Comparison of ENCODE assay signal across 11 cellular contexts in the genomic region with DNA sequence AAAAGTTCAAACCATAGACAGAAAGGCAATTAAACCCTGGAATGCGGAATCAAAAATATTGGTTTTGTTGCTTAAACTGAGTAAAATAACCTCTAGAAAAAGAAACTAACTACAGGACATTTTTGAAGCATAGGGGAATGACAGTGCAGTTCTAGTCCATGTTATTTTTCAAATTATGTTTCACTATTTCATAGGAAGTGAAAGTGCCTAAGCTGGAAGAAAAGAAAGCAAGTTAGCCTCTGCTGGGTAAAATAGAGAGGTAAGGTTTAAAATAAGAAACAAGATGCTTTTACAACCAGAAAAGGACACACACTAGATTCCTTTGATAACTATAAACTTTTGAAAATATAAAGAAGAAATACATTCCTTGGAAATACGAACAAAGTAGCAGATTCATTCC. TPM values are rescaled to one million over a fixed set of nuclear protein-coding genes. Genes with fewer than 3 reads are reported as not detected.
DNase-seq lines count a peak whose midpoint lies in the region; ATAC-seq and TF ChIP-seq lines count a peak whose summit lies in the region.
"Had no signal": no experiment of that assay in that cellular context is flagged by ENCODE, and none has a peak within 500 bp of the region (broad histone marks: within the 10 kb centered on the region; RNA-seq: fewer than 3 reads in every experiment).

No MANE protein-coding gene starts in this region.

- H3K27ac ChIP-seq in H9 (ENCODE audit: insufficient read length, low read depth, low read length): no peak overlapping the region

- WGBS in H9 (ENCODE audit: extremely low coverage, insufficient read length, low lambda C conversion rate): no CpG with 5 or more reads among the region's 2 CpGs

- H2BK120ac ChIP-seq in H9 (ENCODE audit: low read depth, low read length, poor library complexity, severe bottlenecking): no peak overlapping the region

- no peak overlapping the region for H2BK20ac ChIP-seq in H9 (ENCODE audit: low read depth, low read length, poor library complexity, severe bottlenecking)

- intact Hi-C loops in activated B cell treated with CpG ODN at 0.5 μM for 24 hours (cut with micrococcal nuclease): loop anchor here (1.0 to 2.0 kb wide), 3 partner anchors 25 to 83 kb away; partner anchors contain the start of gene CD69

- no peak overlapping the region for H3K14ac ChIP-seq in H9 (ENCODE audit: insufficient read depth, low read length)

- no peak overlapping the region for H3K56ac ChIP-seq in H9 (ENCODE audit: insufficient read length, low read depth, low read length)

- no peak overlapping the region for H2BK15ac ChIP-seq in H9 (ENCODE audit: low read depth, low read length)

- H3K79me2 ChIP-seq in H9 (ENCODE audit: insufficient read depth, low read length): no peaks in the 10 kb centered on the region

- no peaks in the 10 kb centered on the region for H3K9me3 ChIP-seq in H9 (ENCODE audit: control insufficient read depth, low read depth, low read length)

- H3K36me3 Mint-ChIP-seq in activated T-cell treated with anti-CD3 and anti-CD28 coated beads, Interleukin-2, amount 50 U/mL, for 4 hours (ENCODE audit: insufficient read depth): no peaks in the 10 kb centered on the region
- H3K36me3 Mint-ChIP-seq in activated B cell treated with CpG ODN at 0.5 μM for 24 hours (ENCODE audit: low read depth) (peaks cover 28% of the 10 kb centered on the region), H9 (ENCODE audit: insufficient read depth in 1 of 3, low read depth in 3 of 3) (no peaks in the 10 kb centered on the region)

- no peaks in the 10 kb centered on the region for H3K4me1 ChIP-seq in H9 (ENCODE audit: insufficient read depth, low read length)

- H4K91ac ChIP-seq in H9 (ENCODE audit: insufficient read length, low read depth, low read length): no peak overlapping the region

- H3K27ac Mint-ChIP-seq in activated B cell treated with CpG ODN at 0.5 μM for 24 hours: peak overlapping the region; percentile 94
- peak overlapping the region; percentile 74 to 92 for H3K27ac Mint-ChIP-seq in stimulated activated naive CD8-positive, alpha-beta T cell treated with anti-CD3 and anti-CD28 coated beads, Interleukin-15, amount 100 ng/mL, for 72 hours
- no peak overlapping the region for H3K27ac Mint-ChIP-seq in H9

- peaks cover 31% of the 10 kb centered on the region for H3K4me1 Mint-ChIP-seq in activated T-cell treated with anti-CD3 and anti-CD28 coated beads, Interleukin-2, amount 50 U/mL, for 4 hours (ENCODE audit: low read depth)
- peaks cover 80% of the 10 kb centered on the region for H3K4me1 Mint-ChIP-seq in activated B cell treated with CpG ODN at 0.5 μM for 24 hours
- peaks cover 47% of the 10 kb centered on the region for H3K4me1 Mint-ChIP-seq in stimulated activated naive CD8-positive, alpha-beta T cell treated with anti-CD3 and anti-CD28 coated beads, Interleukin-15, amount 100 ng/mL, for 72 hours
- no peaks in the 10 kb centered on the region for H3K4me1 Mint-ChIP-seq in H9

- POLR2A ChIA-PET in activated B cell treated with CpG ODN at 0.5 μM for 24 hours (lab: Charles Lee): interaction anchor here (0.6 to 6.7 kb wide), 14 partner anchors 9 to 93 kb away, joined by 3 to 127 read pairs (median 20); partner anchors contain the start of genes CD69 and CLEC2D

- H3K9me3 Mint-ChIP-seq in activated T-cell treated with anti-CD3 and anti-CD28 coated beads, Interleukin-2, amount 50 U/mL, for 4 hours: no peaks in the 10 kb centered on the region
- H3K9me3 Mint-ChIP-seq in activated B cell treated with CpG ODN at 0.5 μM for 24 hours (no peaks in the 10 kb centered on the region), H9 (no peaks in the 10 kb centered on the region)
- no peaks in the 10 kb centered on the region for H3K9me3 Mint-ChIP-seq in stimulated activated naive CD8-positive, alpha-beta T cell treated with anti-CD3 and anti-CD28 coated beads, Interleukin-15, amount 100 ng/mL, for 72 hours

- peak; percentile 42 to 63 for ATAC-seq in activated T-cell treated with anti-CD3 and anti-CD28 coated beads, Interleukin-2, amount 50 U/mL, for 4 hours
- peak; percentile 53 for ATAC-seq in HG03354 (IDR thresholded peaks at IDR 0.05; ENCODE audit: poor library complexity, severe bottlenecking, unreplicated experiment)
- peak; percentile 68 for ATAC-seq in activated B cell treated with CpG ODN at 0.5 μM for 24 hours (ENCODE audit: low read depth)
- peak; percentile 55 for ATAC-seq in stimulated activated naive CD8-positive, alpha-beta T cell treated with anti-CD3 and anti-CD28 coated beads, Interleukin-15, amount 100 ng/mL, for 72 hours

- H2AFZ ChIP-seq in H9 (ENCODE audit: low read length): no peak overlapping the region

- no peaks in the 10 kb centered on the region for H3K27me3 ChIP-seq in H9 (ENCODE audit: insufficient read depth, low read length)

- no peak overlapping the region for H3K4me2 ChIP-seq in H9 (ENCODE audit: insufficient read depth, insufficient read length, low read length)

- no peak overlapping the region for H3T11ph ChIP-seq in H9 (ENCODE audit: low read length)

- H3K18ac ChIP-seq in H9 (ENCODE audit: insufficient read length, low read depth, low read length): no peak overlapping the region

- no peaks in the 10 kb centered on the region for H3K27me3 Mint-ChIP-seq in activated T-cell treated with anti-CD3 and anti-CD28 coated beads, Interleukin-2, amount 50 U/mL, for 4 hours (ENCODE audit: low read depth)
- no peaks in the 10 kb centered on the region for H3K27me3 Mint-ChIP-seq in activated B cell treated with CpG ODN at 0.5 μM for 24 hours
- H3K27me3 Mint-ChIP-seq in stimulated activated naive CD8-positive, alpha-beta T cell treated with anti-CD3 and anti-CD28 coated beads, Interleukin-15, amount 100 ng/mL, for 72 hours: no peaks in the 10 kb centered on the region
- no peaks in the 10 kb centered on the region for H3K27me3 Mint-ChIP-seq in H9 (ENCODE audit: low read depth)

- H2BK5ac ChIP-seq in H9 (ENCODE audit: insufficient read length, low read length): no peak overlapping the region

- no peaks in the 10 kb centered on the region for H3K23me2 ChIP-seq in H9 (ENCODE audit: insufficient read length, low read depth, low read length, poor library complexity, severe bottlenecking)

- H3K23ac ChIP-seq in H9 (ENCODE audit: insufficient read length, low read depth, low read length): no peak overlapping the region

- H2BK12ac ChIP-seq in H9 (ENCODE audit: insufficient read length, low read depth, low read length): no peak overlapping the region

- H3K79me1 ChIP-seq in H9 (ENCODE audit: insufficient read depth, low read depth, low read length, poor library complexity, severe bottlenecking): no peaks in the 10 kb centered on the region

- CTCF ChIA-PET in activated B cell treated with CpG ODN at 0.5 μM for 24 hours (lab: Charles Lee): interaction anchor here (0.7 to 2.1 kb wide), 4 partner anchors 10 to 97 kb away, joined by 4 to 7 read pairs (median 4); no protein-coding TSS in a partner anchor

- H4K8ac ChIP-seq in H9 (replicated peaks; ENCODE audit: insufficient read length, low read depth, low read length): no peak overlapping the region

- no peak for TF ChIP-seq CTCF in activated B cell treated with CpG ODN at 0.5 μM for 24 hours (IDR thresholded peaks at IDR 0.05)
- no peak for TF ChIP-seq CTCF in H9 (conservative IDR thresholded peaks at IDR 0.05)

- H3K4ac ChIP-seq in H9 (ENCODE audit: low read depth, low read length): no peak overlapping the region

- DNase-seq in activated T-cell treated with anti-CD3 and anti-CD28 coated beads, Interleukin-2, amount 50 U/mL, for 4 hours: no peak
- DNase-seq in activated T-cell treated with anti-CD3 and anti-CD28 coated beads for 4 hours (no peak), activated B cell treated with CpG ODN at 0.5 μM for 24 hours (no peak), dermis blood vessel endothelial cell (no peak), H9 (no peak)
- DNase-seq in stimulated activated naive CD8-positive, alpha-beta T cell treated with anti-CD3 and anti-CD28 coated beads, Interleukin-15, amount 100 ng/mL, for 72 hours: no peak
- DNase-seq in effector CD8-positive, alpha-beta T cell (lab: John Stamatoyannopoulos, UW): no peak
- DNase-seq: foreskin melanocyte; NCI-H1436 treated with DMSO at 0.1 percent for 48 hours; stimulated activated CD4-positive, alpha-beta T cell treated with anti-CD3 and anti-CD28 coated beads, Interleukin-4, amount 100 ng/mL, for 24 hours had no signal

- H4K20me1 ChIP-seq in H9 (ENCODE audit: control insufficient read depth, insufficient read depth, insufficient read length): no peaks in the 10 kb centered on the region

- H3K9ac ChIP-seq in H9 (ENCODE audit: extremely low read depth, insufficient read length, low read length): no peak overlapping the region

- peak overlapping the region; percentile 75 for H3K4me3 Mint-ChIP-seq in activated T-cell treated with anti-CD3 and anti-CD28 coated beads, Interleukin-2, amount 50 U/mL, for 4 hours
- peak overlapping the region; percentile 88 for H3K4me3 Mint-ChIP-seq in activated B cell treated with CpG ODN at 0.5 μM for 24 hours
- peak overlapping the region; percentile 53 to 86 for H3K4me3 Mint-ChIP-seq in stimulated activated naive CD8-positive, alpha-beta T cell treated with anti-CD3 and anti-CD28 coated beads, Interleukin-15, amount 100 ng/mL, for 72 hours
- H3K4me3 Mint-ChIP-seq in H9: no peak overlapping the region

- H4K5ac ChIP-seq in H9 (ENCODE audit: insufficient read length, low read depth, low read length): no peak overlapping the region

- no peak overlapping the region for H2AK5ac ChIP-seq in H9 (ENCODE audit: insufficient read length, low read length)

RNA-seq across cellular contexts. Expression of gene CLECL1, which starts 1.1 kb away (rescaled TPM):
- 10 to 100 TPM in 2 of 3 donors, 1 to 10 TPM in 1; 9.8 to 14.8 (median 12.1) TPM for total RNA-seq in activated T-cell treated with anti-CD3 and anti-CD28 coated beads, Interleukin-2, amount 50 U/mL, for 4 hours
- total RNA-seq in activated B cell treated with CpG ODN at 0.5 μM for 24 hours (111 and 115 TPM in 2 replicates), dermis blood vessel endothelial cell (not detected in 2 replicates), H9 (2021) (not detected in 2 replicates)

RNA-seq across cellular contexts. Expression of gene CD69, which starts 28.9 kb away (rescaled TPM):
- 100 to 1,000 TPM; 253 to 322 (median 318) TPM for total RNA-seq in activated T-cell treated with anti-CD3 and anti-CD28 coated beads, Interleukin-2, amount 50 U/mL, for 4 hours
- total RNA-seq in activated B cell treated with CpG ODN at 0.5 μM for 24 hours (23.7 and 26.7 TPM in 2 replicates), dermis blood vessel endothelial cell (0.23 and 1.5 TPM in 2 replicates), H9 (2021) (not detected in 2 replicates)

Comparison
In these comparisons a context has a peak if more than half of its experiments do, and no peak if none do; other contexts are left out.
1. H3K4me3 Mint-ChIP-seq: peak in activated T-cell treated with anti-CD3 and anti-CD28 coated beads, Interleukin-2, amount 50 U/mL, for 4 hours (single experiment), activated B cell treated with CpG ODN at 0.5 μM for 24 hours (single experiment) and stimulated activated naive CD8-positive, alpha-beta T cell treated with anti-CD3 and anti-CD28 coated beads, Interleukin-15, amount 100 ng/mL, for 72 hours (2 of 2); none in H9 (0 of 2).
2. H3K27ac Mint-ChIP-seq: peak in activated B cell treated with CpG ODN at 0.5 μM for 24 hours (single experiment) and stimulated activated naive CD8-positive, alpha-beta T cell treated with anti-CD3 and anti-CD28 coated beads, Interleukin-15, amount 100 ng/mL, for 72 hours (2 of 2); none in H9 (0 of 3).
3. RNA of gene CLECL1, which starts 1.1 kb away (total RNA-seq): 111 to 115 TPM in activated B cell treated with CpG ODN at 0.5 μM for 24 hours and 9.8 to 14.8 TPM in activated T-cell treated with anti-CD3 and anti-CD28 coated beads, Interleukin-2, amount 50 U/mL, for 4 hours; not detected in dermis blood vessel endothelial cell and not detected in H9; every median in the first group is over 10 times any median in the second.
4. Peak in every context shown above with its lines, with median percentiles within 50 percentile points of each other: ATAC-seq.